Comparison of ENCODE assay signal across 20 cellular contexts in genomic region chr7:30278386-30278785, GRCh38. TPM values are rescaled to one million over a fixed set of nuclear protein-coding genes. Genes with fewer than 3 reads are reported as not detected.
DNase-seq lines count a peak whose midpoint lies in the region; ATAC-seq and TF ChIP-seq lines count a peak whose summit lies in the region.
"Had no signal": no experiment of that assay in that cellular context is flagged by ENCODE, and none has a peak within 500 bp of the region (broad histone marks: within the 10 kb centered on the region; RNA-seq: fewer than 3 reads in every experiment).

No MANE protein-coding gene starts in this region.

- no peak for DNase-seq in left ventricle myocardium superior
- no peak for DNase-seq in right cardiac atrium
- DNase-seq in NCI-H510A (lab: John Stamatoyannopoulos, UW), result peak; percentile 18
- DNase-seq in right lobe of liver, result no peak
- DNase-seq in upper lobe of right lung, result no peak
- no peak for DNase-seq in neuronal stem cell (ENCODE audit: low spot score)
- DNase-seq in activated T-cell treated with anti-CD3 and anti-CD28 coated beads, Interleukin-2, amount 50 U/mL, for 72 hours, result no peak
- DNase-seq: ACHN; activated naive CD4-positive, alpha-beta T cell treated with Interleukin-2 at 50 U/mL for 16 hours; Calu3; head of caudate nucleus; kidney; NCI-H526 treated with DMSO at 0.1 percent for 48 hours; RPMI8226; stimulated activated CD4-positive, alpha-beta T cell treated with anti-CD3 and anti-CD28 coated beads, Interleukin-1b, Interleukin-23, amount 100 ng/mL, for 48 hours; T-helper 17 cell; transverse colon had no signal

- H2BK5ac ChIP-seq in neuronal stem cell (ENCODE audit: low read length), result no peak overlapping the region

- no peaks in the 10 kb centered on the region for H3K9me3 Mint-ChIP-seq in activated T-cell treated with anti-CD3 and anti-CD28 coated beads, Interleukin-2, amount 50 U/mL, for 72 hours
- H3K9me3 Mint-ChIP-seq: brain had no signal

- H3K36me3 ChIP-seq in right lobe of liver, result no peaks in the 10 kb centered on the region
- no peaks in the 10 kb centered on the region for H3K36me3 ChIP-seq in upper lobe of right lung
- no peaks in the 10 kb centered on the region for H3K36me3 ChIP-seq in neuronal stem cell (replicated peaks in 1 of 2; ENCODE audit: control insufficient read depth in 2 of 2, insufficient read depth in 2 of 2, low read length in 2 of 2)
- H3K36me3 ChIP-seq: transverse colon had no signal

- H3K4me2 ChIP-seq in neuronal stem cell (ENCODE audit: insufficient read depth, low read length, poor library complexity, severe bottlenecking), result no peak overlapping the region

- no peak overlapping the region for H2AK5ac ChIP-seq in neuronal stem cell (ENCODE audit: low read depth, low read length)

- intact Hi-C loops in left ventricle myocardium superior (cut with micrococcal nuclease), result no loop called here
- intact Hi-C loops in right cardiac atrium (cut with DNase I), result loop anchor here (10.0 kb wide), 5 partner anchors 114 to 286 kb away; no protein-coding TSS in a partner anchor
- intact Hi-C loops in right lobe of liver (cut with DNase I), result loop anchor here in 1 of 2 donors (5.0 kb wide), 1 partner anchor 134 kb away; no protein-coding TSS in a partner anchor
- intact Hi-C loops in upper lobe of right lung (cut with DNase I), result no loop called here

- no peak overlapping the region for H2BK12ac ChIP-seq in neuronal stem cell (ENCODE audit: low read length)

- no peaks in the 10 kb centered on the region for H3K9me3 ChIP-seq in right cardiac atrium (ENCODE audit: control insufficient read depth, low read length)
- H3K9me3 ChIP-seq in right lobe of liver, result no peaks in the 10 kb centered on the region
- no peaks in the 10 kb centered on the region for H3K9me3 ChIP-seq in upper lobe of right lung
- no peaks in the 10 kb centered on the region for H3K9me3 ChIP-seq in neuronal stem cell (replicated peaks in 1 of 2; ENCODE audit: control insufficient read depth in 2 of 2, insufficient read depth in 1 of 2, low read depth in 1 of 2, low read length in 2 of 2)
- H3K9me3 ChIP-seq: transverse colon had no signal

- H4K8ac ChIP-seq in neuronal stem cell (ENCODE audit: low read depth, low read length), result no peak overlapping the region

- H3K36me3 Mint-ChIP-seq in activated T-cell treated with anti-CD3 and anti-CD28 coated beads, Interleukin-2, amount 50 U/mL, for 72 hours (ENCODE audit: insufficient read depth in 2 of 2), result no peaks in the 10 kb centered on the region
- H3K36me3 Mint-ChIP-seq: brain had no signal

- peak; percentile 43 for ATAC-seq in left ventricle myocardium superior
- ATAC-seq in right cardiac atrium, result no peak
- peak in 3 of 4 donors; percentile 22 to 39 (median 37) for ATAC-seq in right lobe of liver
- peak; percentile 82 for ATAC-seq in upper lobe of right lung
- no peak for ATAC-seq in GM19397 (IDR thresholded peaks at IDR 0.05; ENCODE audit: unreplicated experiment)
- no peak for ATAC-seq in activated T-cell treated with anti-CD3 and anti-CD28 coated beads, Interleukin-2, amount 50 U/mL, for 72 hours (replicated peaks in 1 of 2)
- ATAC-seq: activated CD4-positive, CD25-positive, alpha-beta regulatory T cell treated with anti-CD3 and anti-CD28 coated beads, Interleukin-2, amount 50 U/mL, for 24 hours; T-helper 17 cell had no signal

- TF ChIP-seq POLR2A in right lobe of liver (IDR thresholded peaks at IDR 0.05), result no peak

- H3K27ac ChIP-seq in right cardiac atrium (ENCODE audit: low read length) (no peak overlapping the region), right lobe of liver (no peak overlapping the region), upper lobe of right lung (no peak overlapping the region), neuronal stem cell (replicated peaks; ENCODE audit: low read length) (no peak overlapping the region)
- H3K27ac ChIP-seq: transverse colon had no signal

- no peak overlapping the region for H2BK120ac ChIP-seq in neuronal stem cell (ENCODE audit: low read depth, low read length)

- no peak overlapping the region for H2BK15ac ChIP-seq in neuronal stem cell (ENCODE audit: low read length)

- H3K23ac ChIP-seq in neuronal stem cell (ENCODE audit: low read depth, low read length, poor library complexity), result no peak overlapping the region

- no peak overlapping the region for H3K9ac ChIP-seq in neuronal stem cell (ENCODE audit: low read depth, low read length, poor library complexity)

- H3K27me3 ChIP-seq in right cardiac atrium (ENCODE audit: control insufficient read depth, insufficient read depth), result no peaks in the 10 kb centered on the region
- no peaks in the 10 kb centered on the region for H3K27me3 ChIP-seq in right lobe of liver
- H3K27me3 ChIP-seq in upper lobe of right lung, result no peaks in the 10 kb centered on the region
- peaks cover 0 to 54% (median 0%) of the 10 kb centered on the region in 3 experiments for H3K27me3 ChIP-seq in neuronal stem cell (ENCODE audit: control insufficient read depth in 3 of 3, insufficient read depth in 3 of 3, low read depth in 1 of 3, low read length in 3 of 3)
- H3K27me3 ChIP-seq: transverse colon had no signal

- no peak overlapping the region for H3K4me3 Mint-ChIP-seq in activated T-cell treated with anti-CD3 and anti-CD28 coated beads, Interleukin-2, amount 50 U/mL, for 72 hours
- H3K4me3 Mint-ChIP-seq: T-helper 17 cell had no signal

- no peak overlapping the region for H3K4ac ChIP-seq in neuronal stem cell (ENCODE audit: low read length)

- H3K18ac ChIP-seq in neuronal stem cell (ENCODE audit: low read length), result no peak overlapping the region

- no peak overlapping the region for H3K14ac ChIP-seq in neuronal stem cell (ENCODE audit: low read length)

- no peaks in the 10 kb centered on the region for H3K79me1 ChIP-seq in neuronal stem cell (ENCODE audit: low read depth, low read length)

- H3K4me3 ChIP-seq in right cardiac atrium (ENCODE audit: low read length) (no peak overlapping the region), right lobe of liver (no peak overlapping the region), upper lobe of right lung (no peak overlapping the region), neuronal stem cell (ENCODE audit: low read length in 2 of 2) (no peak overlapping the region)
- H3K4me3 ChIP-seq: transverse colon had no signal

- no peaks in the 10 kb centered on the region for H3K27me3 Mint-ChIP-seq in activated T-cell treated with anti-CD3 and anti-CD28 coated beads, Interleukin-2, amount 50 U/mL, for 72 hours (ENCODE audit: low read depth)
- H3K27me3 Mint-ChIP-seq: brain, T-helper 17 cell had no signal

- H2AFZ ChIP-seq in neuronal stem cell (ENCODE audit: low read length), result no peak overlapping the region

- no peak overlapping the region for H4K91ac ChIP-seq in neuronal stem cell (ENCODE audit: low read depth, low read length, poor library complexity)

- 70% methylated on average over 4 of the region's 4 CpGs for WGBS in right cardiac atrium
- 63% methylated on average over 4 of the region's 4 CpGs for WGBS in right lobe of liver (ENCODE audit: insufficient coverage, low coverage, low lambda C conversion rate, missing lambda C conversion rate)
- whole genome bisulfite sequencing in neuronal stem cell (ENCODE audit: extremely low coverage in 2 of 2, insufficient read length in 2 of 2, insufficient replicate concordance in 1 of 2), 2 donors, result no CpG with 5 or more reads among the region's 4 CpGs

- H3K27ac Mint-ChIP-seq in activated T-cell treated with anti-CD3 and anti-CD28 coated beads, Interleukin-2, amount 50 U/mL, for 72 hours, result no peak overlapping the region
- H3K27ac Mint-ChIP-seq: T-helper 17 cell had no signal

- no peak for TF ChIP-seq CTCF in right lobe of liver (IDR thresholded peaks at IDR 0.05)
- no peak for TF ChIP-seq CTCF in upper lobe of right lung (IDR thresholded peaks at IDR 0.05)

- peaks cover 30% of the 10 kb centered on the region for H3K4me1 Mint-ChIP-seq in activated T-cell treated with anti-CD3 and anti-CD28 coated beads, Interleukin-2, amount 50 U/mL, for 72 hours (ENCODE audit: low read depth)

- H3K4me1 ChIP-seq in right cardiac atrium (ENCODE audit: control insufficient read depth, insufficient read depth, low read length) (no peaks in the 10 kb centered on the region), right lobe of liver (peaks cover 0 to 36% (median 10%) of the 10 kb centered on the region in 4 donors), upper lobe of right lung (peaks cover 3% of the 10 kb centered on the region), neuronal stem cell (ENCODE audit: control insufficient read depth in 2 of 2, insufficient read depth in 1 of 2, low read depth in 1 of 2, low read length in 2 of 2) (no peaks in the 10 kb centered on the region)

RNA-seq across cellular contexts. Expression of gene ZNRF2, which starts 6.0 kb away (rescaled TPM):
- 8.6 TPM for total RNA-seq in left ventricle myocardium superior
- total RNA-seq in right cardiac atrium, result 1 to 10 TPM; 5.8 to 8.5 (median 7.0) TPM
- 2.5 TPM for polyA plus RNA-seq in right cardiac atrium
- total RNA-seq in right lobe of liver, result 10 to 100 TPM; 17.1 to 24.0 (median 18.7) TPM
- 24.6 TPM for total RNA-seq in upper lobe of right lung
- polyA plus RNA-seq in neuronal stem cell (2013, experiment 1 of 2), result 7.5 TPM
- polyA plus RNA-seq in neuronal stem cell (2013, experiment 2 of 2), result 7.6 TPM
- total RNA-seq in activated T-cell treated with anti-CD3 and anti-CD28 coated beads, Interleukin-2, amount 50 U/mL, for 72 hours, result 10 to 100 TPM; 18.3 to 19.6 TPM

Comparison
In these comparisons a context has a peak if more than half of its experiments do, and no peak if none do; other contexts are left out.
1. ATAC-seq: peak in left ventricle myocardium superior (single experiment), right lobe of liver (3 of 4) and upper lobe of right lung (single experiment); none in right cardiac atrium (0 of 2), GM19397 (single experiment) and activated T-cell treated with anti-CD3 and anti-CD28 coated beads, Interleukin-2, amount 50 U/mL, for 72 hours (0 of 2).
2. intact Hi-C loops: an anchor here in right cardiac atrium (10.0 kb wide); none called in left ventricle myocardium superior and upper lobe of right lung.